In genomic region chr7:115232041-115232440, GRCh38 we compare ENCODE assay signal across 30 cellular contexts.
DNase-seq lines count a peak whose midpoint lies in the region; ATAC-seq and TF ChIP-seq lines count a peak whose summit lies in the region.
"Had no signal": no experiment of that assay in that cellular context is flagged by ENCODE, and none has a peak within 500 bp of the region (broad histone marks: within the 10 kb centered on the region; RNA-seq: fewer than 3 reads in every experiment).

No MANE protein-coding gene starts in this region.

- H3K4me1 Mint-ChIP-seq in stimulated activated effector memory CD8-positive, alpha-beta T cell treated with anti-CD3 and anti-CD28 coated beads, Interleukin-12 subunit alpha, Interleukin-12 subunit beta, amount 100 ng/mL, for 72 hours = peaks cover 19% of the 10 kb centered on the region
- H3K4me1 Mint-ChIP-seq in activated CD8-positive, alpha-beta memory T cell treated with anti-CD3 and anti-CD28 coated beads, Interleukin-2, amount 10 ng/mL, durations not matched to agents 7 days and 5 days = peaks cover 7% of the 10 kb centered on the region
- H3K4me1 Mint-ChIP-seq: naive B cell had no signal

- no peak overlapping the region for H3K4me2 ChIP-seq in Karpas-422 (ENCODE audit: low read depth, low read length, poor library complexity, severe bottlenecking)

- H3K36me3 Mint-ChIP-seq in stimulated activated effector memory CD8-positive, alpha-beta T cell treated with anti-CD3 and anti-CD28 coated beads, Interleukin-12 subunit alpha, Interleukin-12 subunit beta, amount 100 ng/mL, for 72 hours = no peaks in the 10 kb centered on the region
- peaks cover 2% of the 10 kb centered on the region for H3K36me3 Mint-ChIP-seq in activated CD8-positive, alpha-beta memory T cell treated with anti-CD3 and anti-CD28 coated beads, Interleukin-2, amount 10 ng/mL, durations not matched to agents 7 days and 5 days
- H3K36me3 Mint-ChIP-seq: brain, naive B cell had no signal

- H3K27ac Mint-ChIP-seq in stimulated activated effector memory CD8-positive, alpha-beta T cell treated with anti-CD3 and anti-CD28 coated beads, Interleukin-12 subunit alpha, Interleukin-12 subunit beta, amount 100 ng/mL, for 72 hours = peak overlapping the region; percentile 85
- no peak overlapping the region for H3K27ac Mint-ChIP-seq in activated CD8-positive, alpha-beta memory T cell treated with anti-CD3 and anti-CD28 coated beads, Interleukin-2, amount 10 ng/mL, durations not matched to agents 7 days and 5 days
- H3K27ac Mint-ChIP-seq: activated CD8-positive, alpha-beta T cell treated with anti-CD3 and anti-CD28 coated beads, Interleukin-2, amount 10 ng/mL, durations not matched to agents 7 days and 5 days; activated naive CD8-positive, alpha-beta T cell treated with anti-CD3 and anti-CD28 coated beads, Interleukin-2, amount 50 U/mL, for 24 hours; T-helper 1 cell treated with Interleukin-12 subunit alpha and Interleukin-12 subunit beta and Interleukin-4 antibody, amounts not matched to agents 30 μg/mL and 1 μg/mL, for 36 hours had no signal

- H3K9me2 ChIP-seq in Karpas-422 (replicated peaks; ENCODE audit: insufficient read depth, low read length) = no peaks in the 10 kb centered on the region

- no peaks in the 10 kb centered on the region for H3K36me3 ChIP-seq in Karpas-422 (ENCODE audit: insufficient read depth, low read length)
- H3K36me3 ChIP-seq: esophagus muscularis mucosa, HAP-1, left ventricle myocardium inferior, vagina had no signal

- no peak overlapping the region for H3K9ac ChIP-seq in Karpas-422 (ENCODE audit: low read length)

- no peaks in the 10 kb centered on the region for H3K27me3 ChIP-seq in Karpas-422 (ENCODE audit: low read length)
- H3K27me3 ChIP-seq: esophagus muscularis mucosa, testis, vagina had no signal

- H3K79me2 ChIP-seq in Karpas-422 (ENCODE audit: low read length) = no peaks in the 10 kb centered on the region

- peak; percentile 30 for DNase-seq in DMS53 (lab: John Stamatoyannopoulos, UW)
- no peak for DNase-seq in DMS53 treated with DMSO at 0.1 percent for 48 hours (lab: John Stamatoyannopoulos, UW; ENCODE audit: unreplicated experiment)
- DNase-seq in astrocyte of the hippocampus (ENCODE audit: low read depth, low spot score) = peak; percentile 29
- peak; percentile 12 for DNase-seq in fibroblast of mammary gland (ENCODE audit: low read depth)
- no peak for DNase-seq in stimulated activated effector memory CD8-positive, alpha-beta T cell treated with anti-CD3 and anti-CD28 coated beads, Interleukin-12 subunit alpha, Interleukin-12 subunit beta, amount 100 ng/mL, for 72 hours (ENCODE audit: low spot score in 2 of 2)
- no peak for DNase-seq in activated CD8-positive, alpha-beta memory T cell treated with anti-CD3 and anti-CD28 coated beads, Interleukin-2, amount 10 ng/mL, durations not matched to agents 7 days and 5 days
- DNase-seq in NCI-H146 (lab: John Stamatoyannopoulos, UW) = no peak
- no peak for DNase-seq in Karpas-422
- DNase-seq: activated CD4-positive, alpha-beta T cell treated with anti-CD3 and anti-CD28 coated beads for 1 hour; activated CD8-positive, alpha-beta T cell treated with anti-CD3 and anti-CD28 coated beads, Interleukin-2, amount 10 ng/mL, durations not matched to agents 7 days and 5 days; activated gamma-delta T cell; activated naive CD8-positive, alpha-beta T cell treated with anti-CD3 and anti-CD28 coated beads, Interleukin-2, amount 50 U/mL, for 24 hours; activated T-cell treated with anti-CD3 and anti-CD28 coated beads for 4 hours; CD4-positive, alpha-beta T cell; KG1; left ventricle myocardium inferior; naive B cell; NCI-H1417; NCI-H2081; NCI-H2227 treated with DMSO at 0.1 percent for 48 hours; occipital lobe; stimulated activated naive CD8-positive, alpha-beta T cell treated with anti-CD3 and anti-CD28 coated beads, Interleukin-15, Interleukin-2, amounts not matched to agents 100 U/mL and 50 U/mL, for 24 hours; testis had no signal

- H3K4me3 ChIP-seq in fibroblast of mammary gland (ENCODE audit: control insufficient read depth, low read depth, low read length) (no peak overlapping the region), Karpas-422 (ENCODE audit: low read length) (no peak overlapping the region)
- H3K4me3 ChIP-seq: coronary artery, esophagus muscularis mucosa, HAP-1, left ventricle myocardium inferior, testis, vagina had no signal

- no peaks in the 10 kb centered on the region for H4K20me1 ChIP-seq in Karpas-422 (ENCODE audit: insufficient read depth, low read depth, low read length)

- H3K9me3 ChIP-seq in Karpas-422 (ENCODE audit: low read length) = peaks cover 13% of the 10 kb centered on the region
- H3K9me3 ChIP-seq: HAP-1, testis, vagina had no signal

- no peak for ATAC-seq in stimulated activated effector memory CD8-positive, alpha-beta T cell treated with anti-CD3 and anti-CD28 coated beads, Interleukin-12 subunit alpha, Interleukin-12 subunit beta, amount 100 ng/mL, for 72 hours
- ATAC-seq in activated CD8-positive, alpha-beta memory T cell treated with anti-CD3 and anti-CD28 coated beads, Interleukin-2, amount 10 ng/mL, durations not matched to agents 7 days and 5 days = no peak
- ATAC-seq: activated CD8-positive, alpha-beta T cell treated with anti-CD3 and anti-CD28 coated beads, Interleukin-2, amount 10 ng/mL, durations not matched to agents 7 days and 5 days; activated naive CD8-positive, alpha-beta T cell treated with anti-CD3 and anti-CD28 coated beads, Interleukin-2, amount 50 U/mL, for 24 hours; stimulated activated naive CD8-positive, alpha-beta T cell treated with anti-CD3 and anti-CD28 coated beads, Interleukin-15, Interleukin-2, amounts not matched to agents 100 U/mL and 50 U/mL, for 24 hours had no signal

- H3K9me3 Mint-ChIP-seq in stimulated activated effector memory CD8-positive, alpha-beta T cell treated with anti-CD3 and anti-CD28 coated beads, Interleukin-12 subunit alpha, Interleukin-12 subunit beta, amount 100 ng/mL, for 72 hours = peaks cover 3% of the 10 kb centered on the region
- peaks cover 4% of the 10 kb centered on the region for H3K9me3 Mint-ChIP-seq in activated CD8-positive, alpha-beta memory T cell treated with anti-CD3 and anti-CD28 coated beads, Interleukin-2, amount 10 ng/mL, durations not matched to agents 7 days and 5 days (ENCODE audit: low read depth)

- no peak for TF ChIP-seq CTCF in fibroblast of mammary gland (conservative IDR thresholded peaks at IDR 0.05; ENCODE audit: control insufficient read depth, insufficient read depth, low read depth, low read length)

- H2AFZ ChIP-seq in Karpas-422 (ENCODE audit: low read length) = no peak overlapping the region

- H3K27ac ChIP-seq in Karpas-422 (ENCODE audit: low read length) = no peak overlapping the region
- H3K27ac ChIP-seq: 22Rv1, coronary artery, left ventricle myocardium inferior, testis, vagina had no signal

- no peaks in the 10 kb centered on the region for H3K27me3 Mint-ChIP-seq in activated CD8-positive, alpha-beta memory T cell treated with anti-CD3 and anti-CD28 coated beads, Interleukin-2, amount 10 ng/mL, durations not matched to agents 7 days and 5 days
- H3K27me3 Mint-ChIP-seq: CD4-positive, alpha-beta T cell had no signal

- CTCF ChIA-PET in activated CD8-positive, alpha-beta memory T cell treated with anti-CD3 and anti-CD28 coated beads, Interleukin-2, amount 10 ng/mL, durations not matched to agents 7 days and 5 days (lab: Charles Lee) = interaction anchor here (0.9 to 1.3 kb wide), 3 partner anchors 12 to 325 kb away, joined by 3 to 4 read pairs (median 3); no protein-coding TSS in a partner anchor

- H3K4me3 Mint-ChIP-seq in stimulated activated effector memory CD8-positive, alpha-beta T cell treated with anti-CD3 and anti-CD28 coated beads, Interleukin-12 subunit alpha, Interleukin-12 subunit beta, amount 100 ng/mL, for 72 hours = no peak overlapping the region
- H3K4me3 Mint-ChIP-seq in activated CD8-positive, alpha-beta memory T cell treated with anti-CD3 and anti-CD28 coated beads, Interleukin-2, amount 10 ng/mL, durations not matched to agents 7 days and 5 days = no peak overlapping the region
- H3K4me3 Mint-ChIP-seq: activated CD8-positive, alpha-beta T cell treated with anti-CD3 and anti-CD28 coated beads, Interleukin-2, amount 10 ng/mL, durations not matched to agents 7 days and 5 days; activated naive CD8-positive, alpha-beta T cell treated with anti-CD3 and anti-CD28 coated beads, Interleukin-2, amount 50 U/mL, for 24 hours; brain; CD4-positive, alpha-beta T cell; naive B cell; T-helper 1 cell treated with Interleukin-12 subunit alpha and Interleukin-12 subunit beta and Interleukin-4 antibody, amounts not matched to agents 30 μg/mL and 1 μg/mL, for 36 hours had no signal

- no peaks in the 10 kb centered on the region for H3K4me1 ChIP-seq in Karpas-422 (ENCODE audit: low read length)
- H3K4me1 ChIP-seq: HAP-1, testis, vagina had no signal

Comparison
In these comparisons a context has a peak if more than half of its experiments do, and no peak if none do; other contexts are left out.
1. DNase-seq: peak in DMS53 (single experiment), astrocyte of the hippocampus (single experiment) and fibroblast of mammary gland (single experiment); none in DMS53 treated with DMSO at 0.1 percent for 48 hours (single experiment), stimulated activated effector memory CD8-positive, alpha-beta T cell treated with anti-CD3 and anti-CD28 coated beads, Interleukin-12 subunit alpha, Interleukin-12 subunit beta, amount 100 ng/mL, for 72 hours (0 of 2), activated CD8-positive, alpha-beta memory T cell treated with anti-CD3 and anti-CD28 coated beads, Interleukin-2, amount 10 ng/mL, durations not matched to agents 7 days and 5 days (single experiment), NCI-H146 (single experiment) and Karpas-422 (single experiment).